8 cellular contexts compared by ENCODE assay signal in genomic region chr11:87463486-87464102, GRCh38.
A peak's percentile ranks its signal among the peaks of the same experiment; 100 is the strongest.
DNase-seq lines count a peak whose midpoint lies in the region; ATAC-seq and TF ChIP-seq lines count a peak whose summit lies in the region.

No MANE protein-coding gene starts in this region.

- H3K27me3 Mint-ChIP-seq in activated CD4-positive, alpha-beta memory T cell treated with anti-CD3 and anti-CD28 coated beads for 36 hours: peaks cover 3% of the 10 kb centered on the region
- peaks cover 0 to 7% of the 10 kb centered on the region in 2 donors for H3K27me3 Mint-ChIP-seq in natural killer cell (ENCODE audit: low read depth in 2 of 2)

- POLR2A ChIA-PET in activated CD4-positive, alpha-beta memory T cell treated with anti-CD3 and anti-CD28 coated beads for 36 hours (lab: Charles Lee): no interaction called here

- ATAC-seq in HG02885 (IDR thresholded peaks at IDR 0.05; ENCODE audit: poor library complexity, unreplicated experiment) (peak; percentile 71), natural killer cell (no peak), GM21423 (IDR thresholded peaks at IDR 0.05; ENCODE audit: unreplicated experiment) (no peak)

- no peak overlapping the region for H3K27ac Mint-ChIP-seq in activated CD4-positive, alpha-beta memory T cell treated with anti-CD3 and anti-CD28 coated beads for 36 hours
- H3K27ac Mint-ChIP-seq in natural killer cell: no peak overlapping the region

- CTCF ChIA-PET in activated CD4-positive, alpha-beta memory T cell treated with anti-CD3 and anti-CD28 coated beads for 36 hours (lab: Charles Lee): no interaction called here

- H3K4me1 Mint-ChIP-seq in activated CD4-positive, alpha-beta memory T cell treated with anti-CD3 and anti-CD28 coated beads for 36 hours (ENCODE audit: low read depth): no peaks in the 10 kb centered on the region
- H3K4me1 Mint-ChIP-seq in natural killer cell: no peaks in the 10 kb centered on the region

- H3K9me3 Mint-ChIP-seq in activated CD4-positive, alpha-beta memory T cell treated with anti-CD3 and anti-CD28 coated beads for 36 hours: no peaks in the 10 kb centered on the region
- H3K9me3 Mint-ChIP-seq in natural killer cell: peaks cover 0 to 2% of the 10 kb centered on the region in 2 donors

- DNase-seq in NCI-H526 (lab: John Stamatoyannopoulos, UW) (peak; percentile 56 to 83), germinal center (ENCODE audit: low spot score) (peak; percentile 30), natural killer cell (no peak)
- DNase-seq in activated CD4-positive, alpha-beta memory T cell treated with anti-CD3 and anti-CD28 coated beads for 36 hours: no peak
- DNase-seq in stimulated activated CD4-positive, alpha-beta T cell treated with anti-CD3 and anti-CD28 coated beads, Interleukin-4, amount 100 ng/mL, for 1 hour: no peak

- no peaks in the 10 kb centered on the region for H3K36me3 Mint-ChIP-seq in activated CD4-positive, alpha-beta memory T cell treated with anti-CD3 and anti-CD28 coated beads for 36 hours
- no peaks in the 10 kb centered on the region for H3K36me3 Mint-ChIP-seq in natural killer cell

- TF ChIP-seq CTCF in GM12873 (IDR thresholded peaks at IDR 0.05; ENCODE audit: insufficient read depth, low read depth, low read length, missing control alignments): peak; percentile 43
- no peak for TF ChIP-seq CTCF in natural killer cell (IDR thresholded peaks at IDR 0.05)

- H3K4me3 Mint-ChIP-seq in activated CD4-positive, alpha-beta memory T cell treated with anti-CD3 and anti-CD28 coated beads for 36 hours: no peak overlapping the region
- no peak overlapping the region for H3K4me3 Mint-ChIP-seq in natural killer cell

- intact Hi-C loops in activated CD4-positive, alpha-beta memory T cell treated with anti-CD3 and anti-CD28 coated beads for 36 hours (cut with micrococcal nuclease): no loop called here
- intact Hi-C loops in natural killer cell (cut with micrococcal nuclease): no loop called here

Comparison
In these comparisons a context has a peak if more than half of its experiments do, and no peak if none do; other contexts are left out.
1. DNase-seq: peak in NCI-H526 (2 of 2) and germinal center (single experiment); none in activated CD4-positive, alpha-beta memory T cell treated with anti-CD3 and anti-CD28 coated beads for 36 hours (single experiment), stimulated activated CD4-positive, alpha-beta T cell treated with anti-CD3 and anti-CD28 coated beads, Interleukin-4, amount 100 ng/mL, for 1 hour (single experiment) and natural killer cell (single experiment).